In genomic region chr12:113173081-113173698, GRCh38 we compare ENCODE assay signal across 22 cellular contexts. TPM values are rescaled to one million over a fixed set of nuclear protein-coding genes. Genes with fewer than 3 reads are reported as not detected.
DNase-seq lines count a peak whose midpoint lies in the region; ATAC-seq, FAIRE-seq and TF ChIP-seq lines count a peak whose summit lies in the region.
"Had no signal": no experiment of that assay in that cellular context is flagged by ENCODE, and none has a peak within 500 bp of the region (broad histone marks: within the 10 kb centered on the region; RNA-seq: fewer than 3 reads in every experiment).

No MANE protein-coding gene starts in this region.

- no peak overlapping the region for H3K4me3 ChIP-seq in OCI-LY3 (ENCODE audit: low read length)
- no peak overlapping the region for H3K4me3 ChIP-seq in upper lobe of right lung
- H3K4me3 ChIP-seq: colonic mucosa, esophagus squamous epithelium, left ventricle myocardium inferior had no signal

- POLR2A ChIA-PET in HEK293T (lab: Yijun Ruan, JAX), result interaction anchor here (0.9 to 1.2 kb wide), 2 partner anchors 8 to 11 kb away, joined by 3 read pairs; no protein-coding TSS in a partner anchor

- no peaks in the 10 kb centered on the region for H3K79me2 ChIP-seq in OCI-LY3 (ENCODE audit: low read length)

- CTCF ChIA-PET in HEK293T (lab: Yijun Ruan, JAX), result no interaction called here

- H3K9me3 ChIP-seq in OCI-LY3 (ENCODE audit: insufficient read depth, low read length) (peaks cover 4% of the 10 kb centered on the region; the same call in 1 of the 2 replicates), upper lobe of right lung (no peaks in the 10 kb centered on the region)
- H3K9me3 ChIP-seq: colonic mucosa, esophagus squamous epithelium had no signal

- peaks cover 60% of the 10 kb centered on the region for H3K36me3 ChIP-seq in OCI-LY3 (replicated peaks; ENCODE audit: low read depth, low read length)
- peaks cover 100% of the 10 kb centered on the region for H3K36me3 ChIP-seq in upper lobe of right lung

- TF ChIP-seq CTCF in OCI-LY3 (IDR thresholded peaks at IDR 0.05; ENCODE audit: low read depth, low read length) (no peak), upper lobe of right lung (IDR thresholded peaks at IDR 0.05) (no peak)

- H3K9ac ChIP-seq in OCI-LY3 (ENCODE audit: low read length), result peak overlapping the region; percentile 52

- ATAC-seq in GM19452 (IDR thresholded peaks at IDR 0.05; ENCODE audit: unreplicated experiment), result peak; percentile 50
- ATAC-seq in HG02870 (IDR thresholded peaks at IDR 0.05; ENCODE audit: unreplicated experiment), result peak; percentile 58
- no peak for ATAC-seq in HG03025 (IDR thresholded peaks at IDR 0.05; ENCODE audit: low FRiP score, unreplicated experiment)
- no peak for ATAC-seq in upper lobe of right lung

- no peak overlapping the region for H2AFZ ChIP-seq in OCI-LY3 (ENCODE audit: low read depth, low read length)

- no peaks in the 10 kb centered on the region for H4K20me1 ChIP-seq in OCI-LY3 (ENCODE audit: insufficient read depth, low read length)

- H3K27me3 ChIP-seq in OCI-LY3 (ENCODE audit: low read depth, low read length) (no peaks in the 10 kb centered on the region), upper lobe of right lung (no peaks in the 10 kb centered on the region)
- H3K27me3 ChIP-seq: colonic mucosa, esophagus squamous epithelium had no signal

- H3K27ac ChIP-seq in OCI-LY3 (ENCODE audit: low read length), result peak overlapping the region; percentile 90
- no peak overlapping the region for H3K27ac ChIP-seq in upper lobe of right lung
- H3K27ac ChIP-seq: colonic mucosa, esophagus squamous epithelium, left ventricle myocardium inferior, RWPE1 had no signal

- DNase-seq in GM12891 (ENCODE audit: insufficient read length, low spot score), result no peak
- no peak for DNase-seq in HEK293T (ENCODE audit: extremely low spot score)
- DNase-seq in erythroblast (lab: John Stamatoyannopoulos, UW), result no peak
- DNase-seq in upper lobe of right lung, result no peak
- DNase-seq: activated CD4-positive, alpha-beta memory T cell treated with anti-CD3 and anti-CD28 coated beads for 36 hours; amygdala; colonic mucosa; DMS 273 treated with DMSO at 0.1 percent for 48 hours; esophagus squamous epithelium; GOT3; IMR-90; left ventricle myocardium inferior; NCI-H1436 treated with DMSO at 0.1 percent for 48 hours; NCI-H510A treated with DMSO at 0.1 percent for 48 hours; retina; T1000 had no signal

- H3K4me1 ChIP-seq in OCI-LY3 (ENCODE audit: low read length), result peaks cover 49% of the 10 kb centered on the region
- peaks cover 4% of the 10 kb centered on the region for H3K4me1 ChIP-seq in upper lobe of right lung
- H3K4me1 ChIP-seq: colonic mucosa, esophagus squamous epithelium, left ventricle myocardium inferior had no signal

- FAIRE-seq in GM12891 (lab: Jason Lieb, UNC), result peak; percentile 94

- no peak for TF ChIP-seq POLR2A in GM12891 (IDR thresholded peaks at IDR 0.05; ENCODE audit: low read depth, low read length)
- no peak for TF ChIP-seq POLR2A in erythroblast (IDR thresholded peaks at IDR 0.05; ENCODE audit: low read length)

- H3K4me2 ChIP-seq in OCI-LY3 (ENCODE audit: low read length), result peak overlapping the region; percentile 38

- intact Hi-C loops in upper lobe of right lung (cut with DNase I), result loop anchor here (10.0 kb wide), 1 partner anchor 118 kb away; the partner anchor contains the start of gene DTX1

TF ChIP-seq in GM12891, 5 proteins besides CTCF, POLR2A, EP300 and RAD21:
- no peak for TF ChIP-seq TAF1 (IDR thresholded peaks at IDR 0.05; ENCODE audit: low read depth, low read length)
- TF ChIP-seq POU2F2 (IDR thresholded peaks at IDR 0.05; ENCODE audit: low read depth, low read length), result no peak
- TF ChIP-seq POLR2AphosphoS5 (IDR thresholded peaks at IDR 0.05; ENCODE audit: low read depth, low read length), result no peak
- peak; percentile 86 for TF ChIP-seq PAX5 (IDR thresholded peaks at IDR 0.05; ENCODE audit: insufficient read depth, low read length, severe bottlenecking)
- no peak for TF ChIP-seq SPI1 (IDR thresholded peaks at IDR 0.05; ENCODE audit: low read depth, low read length)
TF ChIP-seq in GM12891: peak in this region for 1.

TF ChIP-seq in HEK293T, 16 proteins besides CTCF, POLR2A, EP300 and RAD21:
- TF ChIP-seq CTBP1 (IDR thresholded peaks at IDR 0.05; ENCODE audit: borderline replicate concordance) (no peak), FOXA1 (IDR thresholded peaks at IDR 0.05) (no peak), ELF4 (IDR thresholded peaks at IDR 0.05) (no peak), LEF1 (IDR thresholded peaks at IDR 0.05; ENCODE audit: borderline replicate concordance) (no peak), HDGF (IDR thresholded peaks at IDR 0.05; ENCODE audit: borderline replicate concordance) (no peak), SUZ12 (IDR thresholded peaks at IDR 0.05) (no peak), BHLHE40 (IDR thresholded peaks at IDR 0.05; ENCODE audit: borderline replicate concordance) (no peak), ZNF384 (IDR thresholded peaks at IDR 0.05) (no peak), NFRKB (IDR thresholded peaks at IDR 0.05) (no peak), PKNOX1 (IDR thresholded peaks at IDR 0.05) (no peak), ARNT (IDR thresholded peaks at IDR 0.05) (no peak), TARDBP (IDR thresholded peaks at IDR 0.05) (no peak), L3MBTL2 (conservative IDR thresholded peaks at IDR 0.05) (no peak), FOXM1 (IDR thresholded peaks at IDR 0.05; ENCODE audit: borderline replicate concordance) (no peak), FOXK2 (IDR thresholded peaks at IDR 0.05) (no peak), SP1 (IDR thresholded peaks at IDR 0.05) (no peak)

RNA-seq across cellular contexts. Expression of gene DDX54, which starts 12.1 kb away (rescaled TPM):
- 48.2 TPM for polyA plus RNA-seq in GM12891 (2012; ENCODE audit: low read depth, missing spikeins)
- total RNA-seq in upper lobe of right lung, result 55.8 TPM

RNA-seq across cellular contexts. Expression of gene RITA1, which starts 12.3 kb away (rescaled TPM):
- 15.9 TPM for polyA plus RNA-seq in GM12891 (2012; ENCODE audit: low read depth, missing spikeins)
- total RNA-seq in upper lobe of right lung, result 16.4 TPM

RNA-seq across cellular contexts. Expression of gene CFAP73, which starts 23.7 kb away (rescaled TPM):
- polyA plus RNA-seq in GM12891 (2012; ENCODE audit: low read depth, missing spikeins), result 0.54 TPM
- not detected for total RNA-seq in upper lobe of right lung
- total RNA-seq: activated T-helper 2 cell treated with anti-CD3 and anti-CD28 coated beads, Interferon-gamma antibody, Interleukin-2, Interleukin-4, amounts not matched to agents 10 μg/mL and 5 μg/mL and 100 μg/mL, durations not matched to agents 14 hours and 24 hours and 36 hours; IMR-90; left ventricle myocardium inferior had no signal
- polyA plus RNA-seq: IMR-90 had no signal

RNA-seq across cellular contexts. Expression of gene RASAL1, which starts 37.6 kb away (rescaled TPM):
- 0.73 TPM for polyA plus RNA-seq in GM12891 (2012; ENCODE audit: low read depth, missing spikeins)
- total RNA-seq in upper lobe of right lung, result 0.26 TPM
- total RNA-seq: IMR-90, left ventricle myocardium inferior had no signal
- polyA plus RNA-seq: IMR-90 had no signal

RNA-seq across cellular contexts. Expression of gene TPCN1, which starts 48.1 kb away (rescaled TPM):
- 16.4 TPM for polyA plus RNA-seq in GM12891 (2012; ENCODE audit: low read depth, missing spikeins)
- 51.9 TPM for total RNA-seq in upper lobe of right lung

Comparison
In these comparisons a context has a peak if more than half of its experiments do, and no peak if none do; other contexts are left out.
1. ATAC-seq: peak in GM19452 (single experiment) and HG02870 (single experiment); none in HG03025 (single experiment) and upper lobe of right lung (single experiment).